ENCODE assay signal across 16 cellular contexts in the genomic region with DNA sequence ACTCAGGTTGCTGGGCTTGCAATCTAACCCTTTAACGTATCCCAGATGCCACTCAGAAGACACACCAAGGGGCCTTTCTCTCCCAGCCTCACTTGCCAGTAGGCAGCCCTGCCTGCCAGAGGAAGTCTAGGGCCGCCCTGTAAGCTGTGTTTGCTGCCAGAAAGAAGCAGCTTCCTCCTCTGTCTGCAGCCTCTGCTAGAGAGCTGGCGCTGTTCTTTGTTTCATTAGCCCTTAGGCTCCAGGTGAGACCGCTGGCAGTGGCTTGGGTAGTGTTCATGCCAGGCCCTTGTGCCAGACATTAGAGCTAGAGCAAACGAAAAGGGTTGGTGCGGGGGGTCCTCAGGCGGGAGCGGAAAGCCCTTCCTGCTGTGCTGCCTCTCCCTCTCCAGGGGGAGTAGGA. TPM values are rescaled to one million over a fixed set of nuclear protein-coding genes. Genes with fewer than 3 reads are reported as not detected.
DNase-seq lines count a peak whose midpoint lies in the region; ATAC-seq and TF ChIP-seq lines count a peak whose summit lies in the region.
"Had no signal": no experiment of that assay in that cellular context is flagged by ENCODE, and none has a peak within 500 bp of the region (broad histone marks: within the 10 kb centered on the region; RNA-seq: fewer than 3 reads in every experiment).

No MANE protein-coding gene starts in this region.

- TF ChIP-seq CTCF in Caco-2 (IDR thresholded peaks at IDR 0.05; ENCODE audit: insufficient read depth in 1 of 2, low read depth in 1 of 2, low read length in 1 of 2, severe bottlenecking in 1 of 2, unreplicated experiment in 1 of 2) = no peak

- peak overlapping the region; percentile 85 for H3K27ac Mint-ChIP-seq in activated naive CD8-positive, alpha-beta T cell treated with anti-CD3 and anti-CD28 coated beads, Interleukin-2, amount 50 U/mL, for 24 hours
- H3K27ac Mint-ChIP-seq in activated naive CD8-positive, alpha-beta T cell treated with anti-CD3 and anti-CD28 coated beads for 36 hours = no peak overlapping the region
- no peak overlapping the region for H3K27ac Mint-ChIP-seq in Caco-2 (ENCODE audit: unreplicated experiment)
- H3K27ac Mint-ChIP-seq in natural killer cell treated with Interleukin-12 subunit alpha and Interleukin-12 subunit beta and Interleukin-15 and Interleukin-18, amount 100 ng/mL, for 72 hours = peak overlapping the region in 1 of 2 donors; percentile 23

- peaks cover 5% of the 10 kb centered on the region for H3K36me3 Mint-ChIP-seq in activated naive CD8-positive, alpha-beta T cell treated with anti-CD3 and anti-CD28 coated beads, Interleukin-2, amount 50 U/mL, for 24 hours (ENCODE audit: low read depth)
- no peaks in the 10 kb centered on the region for H3K36me3 Mint-ChIP-seq in activated naive CD8-positive, alpha-beta T cell treated with anti-CD3 and anti-CD28 coated beads for 36 hours
- H3K36me3 Mint-ChIP-seq in Caco-2 (ENCODE audit: insufficient read depth, unreplicated experiment) = peaks cover 7% of the 10 kb centered on the region
- H3K36me3 Mint-ChIP-seq in natural killer cell treated with Interleukin-12 subunit alpha and Interleukin-12 subunit beta and Interleukin-15 and Interleukin-18, amount 100 ng/mL, for 72 hours = no peaks in the 10 kb centered on the region
- H3K36me3 Mint-ChIP-seq: naive B cell had no signal

- H3K9me3 Mint-ChIP-seq in activated naive CD8-positive, alpha-beta T cell treated with anti-CD3 and anti-CD28 coated beads, Interleukin-2, amount 50 U/mL, for 24 hours = no peaks in the 10 kb centered on the region
- H3K9me3 Mint-ChIP-seq in activated naive CD8-positive, alpha-beta T cell treated with anti-CD3 and anti-CD28 coated beads for 36 hours = no peaks in the 10 kb centered on the region
- H3K9me3 Mint-ChIP-seq in Caco-2 (ENCODE audit: unreplicated experiment) = no peaks in the 10 kb centered on the region
- no peaks in the 10 kb centered on the region for H3K9me3 Mint-ChIP-seq in natural killer cell treated with Interleukin-12 subunit alpha and Interleukin-12 subunit beta and Interleukin-15 and Interleukin-18, amount 100 ng/mL, for 72 hours
- H3K9me3 Mint-ChIP-seq: naive B cell; stimulated activated naive CD8-positive, alpha-beta T cell treated with anti-CD3 and anti-CD28 coated beads, Interleukin-15, amount 100 ng/mL, for 72 hours had no signal

- no peaks in the 10 kb centered on the region for H3K27me3 Mint-ChIP-seq in activated naive CD8-positive, alpha-beta T cell treated with anti-CD3 and anti-CD28 coated beads, Interleukin-2, amount 50 U/mL, for 24 hours
- no peaks in the 10 kb centered on the region for H3K27me3 Mint-ChIP-seq in activated naive CD8-positive, alpha-beta T cell treated with anti-CD3 and anti-CD28 coated beads for 36 hours
- no peaks in the 10 kb centered on the region for H3K27me3 Mint-ChIP-seq in Caco-2 (ENCODE audit: insufficient read depth, unreplicated experiment)
- H3K27me3 Mint-ChIP-seq in natural killer cell treated with Interleukin-12 subunit alpha and Interleukin-12 subunit beta and Interleukin-15 and Interleukin-18, amount 100 ng/mL, for 72 hours = no peaks in the 10 kb centered on the region
- H3K27me3 Mint-ChIP-seq: naive B cell; stimulated activated naive CD8-positive, alpha-beta T cell treated with anti-CD3 and anti-CD28 coated beads, Interleukin-15, amount 100 ng/mL, for 72 hours had no signal

- peaks cover 32% of the 10 kb centered on the region for H3K4me1 Mint-ChIP-seq in activated naive CD8-positive, alpha-beta T cell treated with anti-CD3 and anti-CD28 coated beads, Interleukin-2, amount 50 U/mL, for 24 hours
- peaks cover 19% of the 10 kb centered on the region for H3K4me1 Mint-ChIP-seq in activated naive CD8-positive, alpha-beta T cell treated with anti-CD3 and anti-CD28 coated beads for 36 hours
- no peaks in the 10 kb centered on the region for H3K4me1 Mint-ChIP-seq in Caco-2 (ENCODE audit: low read depth, unreplicated experiment)
- peaks cover 5 to 13% of the 10 kb centered on the region in 2 donors for H3K4me1 Mint-ChIP-seq in natural killer cell treated with Interleukin-12 subunit alpha and Interleukin-12 subunit beta and Interleukin-15 and Interleukin-18, amount 100 ng/mL, for 72 hours (ENCODE audit: low read depth in 2 of 2)

- H3K4me1 ChIP-seq in Caco-2 = no peaks in the 10 kb centered on the region
- H3K4me1 ChIP-seq: HAP-1, right lobe of liver had no signal

- POLR2A ChIA-PET in Caco-2 (lab: Charles Lee) = no interaction called here

- ATAC-seq in activated naive CD8-positive, alpha-beta T cell treated with anti-CD3 and anti-CD28 coated beads, Interleukin-2, amount 50 U/mL, for 24 hours = no peak
- ATAC-seq in GM19397 (IDR thresholded peaks at IDR 0.05; ENCODE audit: unreplicated experiment) = no peak
- no peak for ATAC-seq in natural killer cell treated with Interleukin-12 subunit alpha and Interleukin-12 subunit beta and Interleukin-15 and Interleukin-18, amount 100 ng/mL, for 72 hours
- ATAC-seq: stimulated activated naive CD8-positive, alpha-beta T cell treated with anti-CD3 and anti-CD28 coated beads, Interleukin-15, amount 100 ng/mL, for 72 hours had no signal

- H3K27ac ChIP-seq in caudate nucleus (ENCODE audit: low read depth, low read length) = peak overlapping the region; percentile 82
- H3K27ac ChIP-seq in temporal lobe (ENCODE audit: low read depth, low read length) = peak overlapping the region; percentile 82
- H3K27ac ChIP-seq: right lobe of liver had no signal

- H3K27me3 ChIP-seq in Caco-2 (replicated peaks; ENCODE audit: control insufficient read depth, insufficient read depth, low read length) = no peaks in the 10 kb centered on the region
- H3K27me3 ChIP-seq: right lobe of liver had no signal

- peaks cover 6% of the 10 kb centered on the region for H3K36me3 ChIP-seq in Caco-2 (ENCODE audit: control insufficient read depth, insufficient read depth, low read length)

- no peak for DNase-seq in activated naive CD8-positive, alpha-beta T cell treated with anti-CD3 and anti-CD28 coated beads, Interleukin-2, amount 50 U/mL, for 24 hours
- no peak for DNase-seq in activated naive CD8-positive, alpha-beta T cell treated with anti-CD3 and anti-CD28 coated beads for 36 hours
- DNase-seq in NCI-H2107 (lab: John Stamatoyannopoulos, UW) (peak; percentile 60), caudate nucleus (lab: John Stamatoyannopoulos, UW) (no peak), Caco-2 (no peak)
- no peak for DNase-seq in natural killer cell treated with Interleukin-12 subunit alpha and Interleukin-12 subunit beta and Interleukin-15 and Interleukin-18, amount 100 ng/mL, for 72 hours (ENCODE audit: low spot score)
- DNase-seq: activated CD4-positive, CD25-positive, alpha-beta regulatory T cell treated with anti-CD3 and anti-CD28 coated beads, Interleukin-2, amount 50 U/mL, for 72 hours; MV-4-11; naive B cell; right lobe of liver; stimulated activated naive CD8-positive, alpha-beta T cell treated with anti-CD3 and anti-CD28 coated beads, Interleukin-15, amount 100 ng/mL, for 72 hours had no signal

- H3K4me3 ChIP-seq in Caco-2 (ENCODE audit: low read depth, low read length) = no peak overlapping the region
- H3K4me3 ChIP-seq: HAP-1, right lobe of liver had no signal

- H3K4me3 Mint-ChIP-seq in activated naive CD8-positive, alpha-beta T cell treated with anti-CD3 and anti-CD28 coated beads, Interleukin-2, amount 50 U/mL, for 24 hours = no peak overlapping the region
- no peak overlapping the region for H3K4me3 Mint-ChIP-seq in activated naive CD8-positive, alpha-beta T cell treated with anti-CD3 and anti-CD28 coated beads for 36 hours
- H3K4me3 Mint-ChIP-seq in Caco-2 (ENCODE audit: unreplicated experiment) = no peak overlapping the region
- no peak overlapping the region for H3K4me3 Mint-ChIP-seq in natural killer cell treated with Interleukin-12 subunit alpha and Interleukin-12 subunit beta and Interleukin-15 and Interleukin-18, amount 100 ng/mL, for 72 hours
- H3K4me3 Mint-ChIP-seq: stimulated activated naive CD8-positive, alpha-beta T cell treated with anti-CD3 and anti-CD28 coated beads, Interleukin-15, amount 100 ng/mL, for 72 hours had no signal

- H3K9me3 ChIP-seq in Caco-2 = no peaks in the 10 kb centered on the region
- H3K9me3 ChIP-seq: HAP-1, right lobe of liver had no signal

- CTCF ChIA-PET in Caco-2 (lab: Charles Lee) = interaction anchor here (0.6 to 1.5 kb wide), 5 partner anchors 18 to 118 kb away, joined by 3 to 4 read pairs (median 3); no protein-coding TSS in a partner anchor

- no TSS peak for BruUV-seq in Caco-2 (replicated peaks; lab: Mats Ljungman, UMichigan)

- intact Hi-C loops in Caco-2 (cut with micrococcal nuclease; ENCODE audit: unreplicated experiment) = no loop called here

RNA-seq across cellular contexts. Expression of gene CTRL, which starts 8.9 kb away (rescaled TPM):
- 1 to 10 TPM; 6.2 to 6.8 TPM for total RNA-seq in activated naive CD8-positive, alpha-beta T cell treated with anti-CD3 and anti-CD28 coated beads for 36 hours
- 3.4 TPM for total RNA-seq in temporal lobe
- total RNA-seq in Caco-2 (2022) = 0.66 and 2.3 TPM in 2 replicates
- total RNA-seq in natural killer cell treated with Interleukin-12 subunit alpha and Interleukin-12 subunit beta and Interleukin-15 and Interleukin-18, amount 100 ng/mL, for 72 hours = 10 to 100 TPM in 1 of 2 donors, 1 to 10 TPM in 1; 8.4 to 15.6 TPM
- total RNA-seq: kidney epithelial cell had no signal

RNA-seq across cellular contexts. Expression of gene PSMB10, which starts 13.9 kb away (rescaled TPM):
- total RNA-seq in activated naive CD8-positive, alpha-beta T cell treated with anti-CD3 and anti-CD28 coated beads for 36 hours = 100 to 1,000 TPM; 220 to 235 TPM
- total RNA-seq in temporal lobe (11.3 TPM), Caco-2 (2022) (26.9 and 31.6 TPM in 2 replicates)
- 100 to 1,000 TPM; 259 to 316 TPM for total RNA-seq in natural killer cell treated with Interleukin-12 subunit alpha and Interleukin-12 subunit beta and Interleukin-15 and Interleukin-18, amount 100 ng/mL, for 72 hours

RNA-seq across cellular contexts. Expression of gene LCAT, which starts 21.2 kb away (rescaled TPM):
- 10 to 100 TPM; 11.3 to 11.4 TPM for total RNA-seq in activated naive CD8-positive, alpha-beta T cell treated with anti-CD3 and anti-CD28 coated beads for 36 hours
- total RNA-seq in temporal lobe = 1.2 TPM
- 26.3 and 33.3 TPM in 2 replicates for total RNA-seq in Caco-2 (2022)
- 10 to 100 TPM; 11.4 to 44.7 TPM for total RNA-seq in natural killer cell treated with Interleukin-12 subunit alpha and Interleukin-12 subunit beta and Interleukin-15 and Interleukin-18, amount 100 ng/mL, for 72 hours

RNA-seq across cellular contexts. Expression of gene PSKH1, which starts 29.7 kb away (rescaled TPM):
- 10 to 100 TPM in 1 of 2 experiments, 1 to 10 TPM in 1; 9.9 to 10.6 TPM for total RNA-seq in activated naive CD8-positive, alpha-beta T cell treated with anti-CD3 and anti-CD28 coated beads for 36 hours
- total RNA-seq in temporal lobe (5.9 TPM), Caco-2 (2022) (35.1 and 41.3 TPM in 2 replicates)
- total RNA-seq in natural killer cell treated with Interleukin-12 subunit alpha and Interleukin-12 subunit beta and Interleukin-15 and Interleukin-18, amount 100 ng/mL, for 72 hours = 10 to 100 TPM; 15.4 to 20.1 TPM

RNA-seq across cellular contexts. Expression of gene NRN1L, which starts 38.1 kb away (rescaled TPM):
- total RNA-seq in activated naive CD8-positive, alpha-beta T cell treated with anti-CD3 and anti-CD28 coated beads for 36 hours = not detected
- total RNA-seq in temporal lobe (not detected), Caco-2 (2022) (0.93 TPM in 1 of 2 replicates, not detected in the other)
- total RNA-seq in natural killer cell treated with Interleukin-12 subunit alpha and Interleukin-12 subunit beta and Interleukin-15 and Interleukin-18, amount 100 ng/mL, for 72 hours = 1 to 10 TPM in 1 of 2 donors, not detected in 1; 1.2 TPM
- total RNA-seq: SK-MEL-5 had no signal
